Comparison of ENCODE assay signal across 18 cellular contexts in genomic region chr18:69528439-69528838, GRCh38.
DNase-seq lines count a peak whose midpoint lies in the region; ATAC-seq and TF ChIP-seq lines count a peak whose summit lies in the region.
"Had no signal": no experiment of that assay in that cellular context is flagged by ENCODE, and none has a peak within 500 bp of the region (broad histone marks: within the 10 kb centered on the region; RNA-seq: fewer than 3 reads in every experiment).

No MANE protein-coding gene starts in this region.

- ATAC-seq in GM18861 (IDR thresholded peaks at IDR 0.05; ENCODE audit: unreplicated experiment): no peak
- ATAC-seq: activated CD8-positive, alpha-beta memory T cell treated with anti-CD3 and anti-CD28 coated beads, Interleukin-2, amount 10 ng/mL, durations not matched to agents 7 days and 5 days had no signal

- TF ChIP-seq CTCF in cardiac fibroblast (IDR thresholded peaks at IDR 0.05; ENCODE audit: low read depth, low read length): no peak

- no peak overlapping the region for H3K4me3 ChIP-seq in cardiac fibroblast (replicated peaks in 1 of 2; ENCODE audit: low read depth in 2 of 2, low read length in 2 of 2)
- H3K4me3 ChIP-seq: upper lobe of left lung had no signal

- peak; percentile 16 for DNase-seq in AG08395 (ENCODE audit: low spot score)
- peak; percentile 1 for DNase-seq in RPMI7951 (ENCODE audit: low read depth)
- peak; percentile 36 to 75 for DNase-seq in cardiac fibroblast (ENCODE audit: low read depth in 2 of 2)
- peak; percentile 37 for DNase-seq in iris pigment epithelial cell (ENCODE audit: low read depth)
- DNase-seq in HT-29 (ENCODE audit: low spot score): no peak
- DNase-seq in stimulated activated CD4-positive, alpha-beta T cell treated with anti-CD3 and anti-CD28 coated beads, Interleukin-1b, Interleukin-23, amount 100 ng/mL, for 48 hours: no peak
- no peak for DNase-seq in NCI-H345 treated with DMSO at 0.1 percent for 48 hours (lab: John Stamatoyannopoulos, UW; ENCODE audit: unreplicated experiment)
- DNase-seq: activated CD4-positive, alpha-beta T cell treated with anti-CD3 and anti-CD28 coated beads, Interleukin-2, amount 10 ng/mL, durations not matched to agents 7 days and 5 days; activated CD8-positive, alpha-beta memory T cell treated with anti-CD3 and anti-CD28 coated beads, Interleukin-2, amount 10 ng/mL, durations not matched to agents 7 days and 5 days; activated naive CD4-positive, alpha-beta T cell treated with anti-CD3 and anti-CD28 coated beads, Interleukin-2, amount 50 U/mL, for 16 hours; aorta; erythroblast; KG1; NCI-H1694; T-helper 9 cell; upper lobe of left lung; WERI-Rb-1 had no signal

Comparison
In these comparisons a context has a peak if more than half of its experiments do, and no peak if none do; other contexts are left out.
1. DNase-seq: peak in AG08395 (single experiment), RPMI7951 (single experiment), cardiac fibroblast (2 of 2) and iris pigment epithelial cell (single experiment); none in HT-29 (single experiment), stimulated activated CD4-positive, alpha-beta T cell treated with anti-CD3 and anti-CD28 coated beads, Interleukin-1b, Interleukin-23, amount 100 ng/mL, for 48 hours (single experiment) and NCI-H345 treated with DMSO at 0.1 percent for 48 hours (single experiment).